In the genomic region with DNA sequence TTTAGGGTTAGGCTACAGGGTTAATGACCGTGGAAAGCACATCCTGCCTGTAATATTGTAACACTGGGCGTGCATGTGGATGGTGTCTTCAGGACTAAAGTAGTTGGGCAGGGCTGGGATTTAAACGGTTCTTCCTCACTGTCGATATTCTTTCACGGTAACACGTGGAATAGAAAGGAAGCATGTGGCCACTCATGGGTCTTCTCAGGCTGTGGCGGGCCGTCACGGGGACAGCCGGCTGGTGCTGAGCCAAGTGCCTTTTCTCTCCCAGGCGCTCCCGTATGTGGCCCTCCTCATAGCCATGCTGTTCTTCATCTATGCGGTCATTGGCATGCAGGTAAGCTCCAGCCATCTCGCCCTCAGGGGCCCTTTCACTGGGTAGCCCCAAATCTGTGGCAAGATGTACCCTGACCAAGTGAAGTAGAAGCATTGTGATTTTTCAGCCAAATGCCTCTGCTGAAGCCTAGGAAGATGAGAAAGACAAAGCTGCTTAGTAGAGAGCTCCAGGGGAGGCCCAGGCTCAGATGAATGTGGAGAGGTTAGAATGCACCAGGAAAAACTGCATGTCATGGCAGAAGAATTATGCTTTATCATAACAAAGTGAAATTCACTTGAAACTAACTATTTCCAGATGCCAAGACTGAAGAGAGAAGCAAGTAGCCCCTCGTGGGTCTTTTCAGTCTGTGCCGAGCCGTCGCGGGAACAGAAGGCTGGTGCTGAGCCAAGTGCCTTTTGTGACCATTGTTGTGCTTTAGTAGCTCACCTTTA, we compare ENCODE assay signal across 16 cellular contexts.
DNase-seq lines count a peak whose midpoint lies in the region; ATAC-seq and TF ChIP-seq lines count a peak whose summit lies in the region.
"Had no signal": no experiment of that assay in that cellular context is flagged by ENCODE, and none has a peak within 500 bp of the region (broad histone marks: within the 10 kb centered on the region; RNA-seq: fewer than 3 reads in every experiment).

No MANE protein-coding gene starts in this region.

- 74% methylated on average over 19 of the region's 19 CpGs for WGBS in hepatocyte (ENCODE audit: low lambda C conversion rate, missing lambda C conversion rate)

- TF ChIP-seq CTCF in GM23338 (conservative IDR thresholded peaks at IDR 0.05; ENCODE audit: low read depth in 2 of 2) (no peak), hepatocyte (IDR thresholded peaks at IDR 0.05; ENCODE audit: poor library complexity) (no peak)

- no peaks in the 10 kb centered on the region for H3K9me3 ChIP-seq in hepatocyte (ENCODE audit: low read depth)
- H3K9me3 ChIP-seq: gastroesophageal sphincter, Peyer's patch had no signal

- H3F3A ChIP-seq in GM23338 (replicated peaks; ENCODE audit: low read depth): no peaks in the 10 kb centered on the region

- no peak overlapping the region for H3K4me3 Mint-ChIP-seq in GM23338
- H3K4me3 Mint-ChIP-seq: CD4-positive, alpha-beta memory T cell had no signal

- H3K9me2 ChIP-seq in GM23338 (ENCODE audit: insufficient read depth) (no peaks in the 10 kb centered on the region; the same call in 1 of the 2 replicates), hepatocyte (replicated peaks; ENCODE audit: insufficient read depth) (no peaks in the 10 kb centered on the region)

- H3K9me3 Mint-ChIP-seq in GM23338: no peaks in the 10 kb centered on the region
- H3K9me3 Mint-ChIP-seq: activated T-helper 2 cell treated with anti-CD3 and anti-CD28 coated beads, Interferon-gamma antibody, Interleukin-2, Interleukin-4, amounts not matched to agents 10 μg/mL and 5 μg/mL and 100 μg/mL, durations not matched to agents 14 hours and 24 hours and 36 hours; CD4-positive, alpha-beta memory T cell had no signal

- DNase-seq in GM23338 (ENCODE audit: low spot score) (no peak), cerebellar cortex (ENCODE audit: low spot score) (peak; percentile 21), hepatocyte (ENCODE audit: low spot score) (no peak), NOMO-1 (lab: John Stamatoyannopoulos, UW; ENCODE audit: unreplicated experiment in 2 of 2) (no peak)
- DNase-seq: CD4-positive, alpha-beta memory T cell; effector CD4-positive, alpha-beta T cell; NCI-H146; NCI-H524 treated with DMSO at 0.1 percent for 48 hours; Peyer's patch; stimulated activated naive CD4-positive, alpha-beta T cell; WERI-Rb-1 had no signal

- no peak overlapping the region for H3K27ac ChIP-seq in GM23338 (ENCODE audit: low read depth)
- peak overlapping the region; percentile 66 for H3K27ac ChIP-seq in hepatocyte
- H3K27ac ChIP-seq in temporal lobe (ENCODE audit: low read depth, low read length): peak overlapping the region; percentile 33
- H3K27ac ChIP-seq: gastroesophageal sphincter, Peyer's patch, WERI-Rb-1 had no signal

- H3K4me3 ChIP-seq in GM23338 (no peak overlapping the region), hepatocyte (no peak overlapping the region)
- H3K4me3 ChIP-seq: gastroesophageal sphincter, Peyer's patch had no signal

- peaks cover 5% of the 10 kb centered on the region for H3K27me3 Mint-ChIP-seq in GM23338 (ENCODE audit: insufficient read depth, low read depth, poor library complexity)

- H3K36me3 ChIP-seq in GM23338 (ENCODE audit: insufficient read depth) (no peaks in the 10 kb centered on the region), hepatocyte (replicated peaks; ENCODE audit: insufficient read depth, low read depth) (no peaks in the 10 kb centered on the region)
- H3K36me3 ChIP-seq: gastroesophageal sphincter, Peyer's patch, WERI-Rb-1 had no signal

- ATAC-seq in GM23338 (peak; percentile 12; the same call in 2 of the 3 replicates), HG03139 (IDR thresholded peaks at IDR 0.05; ENCODE audit: unreplicated experiment) (no peak), HG03135 (IDR thresholded peaks at IDR 0.05; ENCODE audit: unreplicated experiment) (no peak)

- H3K79me2 ChIP-seq in GM23338 (replicated peaks; ENCODE audit: insufficient read depth): no peaks in the 10 kb centered on the region
- no peaks in the 10 kb centered on the region for H3K79me2 ChIP-seq in hepatocyte

- H3K4me1 ChIP-seq in GM23338 (ENCODE audit: insufficient read depth) (no peaks in the 10 kb centered on the region), hepatocyte (ENCODE audit: insufficient read depth) (peaks cover 23% of the 10 kb centered on the region)
- H3K4me1 ChIP-seq: Peyer's patch had no signal

- H3K36me3 Mint-ChIP-seq in GM23338 (ENCODE audit: low read depth): no peaks in the 10 kb centered on the region
- H3K36me3 Mint-ChIP-seq: CD4-positive, alpha-beta memory T cell had no signal

- H2AFZ ChIP-seq in GM23338 (peak overlapping the region; percentile 47), hepatocyte (no peak overlapping the region)

- no peak overlapping the region for H3K4me2 ChIP-seq in GM23338
- H3K4me2 ChIP-seq in hepatocyte: peak overlapping the region; percentile 25

- no peaks in the 10 kb centered on the region for H3K27me3 ChIP-seq in GM23338 (ENCODE audit: insufficient read depth)
- no peaks in the 10 kb centered on the region for H3K27me3 ChIP-seq in hepatocyte
- H3K27me3 ChIP-seq: Peyer's patch had no signal

- no peaks in the 10 kb centered on the region for H4K20me1 ChIP-seq in GM23338 (replicated peaks; ENCODE audit: insufficient read depth)
- H4K20me1 ChIP-seq in hepatocyte (ENCODE audit: insufficient read depth, poor library complexity, severe bottlenecking): no peaks in the 10 kb centered on the region

- peaks cover 44% of the 10 kb centered on the region for H3K4me1 Mint-ChIP-seq in GM23338
- H3K4me1 Mint-ChIP-seq: CD4-positive, alpha-beta memory T cell had no signal

- H3K27ac Mint-ChIP-seq in GM23338: no peak overlapping the region
- H3K27ac Mint-ChIP-seq: activated T-helper 2 cell treated with anti-CD3 and anti-CD28 coated beads, Interferon-gamma antibody, Interleukin-2, Interleukin-4, amounts not matched to agents 10 μg/mL and 5 μg/mL and 100 μg/mL, durations not matched to agents 14 hours and 24 hours and 36 hours; CD4-positive, alpha-beta memory T cell had no signal

TF ChIP-seq in GM23338, 12 proteins besides CTCF, POLR2A, EP300 and RAD21:
- TF ChIP-seq STAT1 (IDR thresholded peaks at IDR 0.05; ENCODE audit: unreplicated experiment) (no peak), ZNF114 (CRISPR knock-in tag; IDR thresholded peaks at IDR 0.05) (no peak), EZH2phosphoT487 (IDR thresholded peaks at IDR 0.05; ENCODE audit: unreplicated experiment) (no peak), EZH2 (IDR thresholded peaks at IDR 0.05; ENCODE audit: low read depth, unreplicated experiment) (no peak)
TF ChIP-seq in GM23338: peak in this region for 0.
